In the genomic region with DNA sequence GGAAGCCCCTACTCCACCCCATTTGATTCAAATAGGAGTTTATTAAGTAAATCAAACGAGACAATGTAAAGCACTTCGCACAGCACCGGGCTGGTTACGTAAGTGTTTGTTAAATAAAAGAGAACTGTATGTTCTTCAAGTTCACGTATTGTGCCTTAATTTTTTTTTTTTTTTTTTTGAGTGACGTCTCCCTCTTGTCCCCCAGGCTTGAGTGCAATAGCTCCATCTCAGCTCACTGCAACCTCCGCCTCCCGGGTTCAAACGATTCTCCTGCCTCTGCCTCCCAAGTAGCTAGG, we compare ENCODE assay signal across 1 cellular context.
TF ChIP-seq lines count a peak whose summit lies in the region.

No MANE protein-coding gene starts in this region.

TF ChIP-seq in GM12878, 131 proteins besides CTCF, POLR2A, EP300 and RAD21:
- TF ChIP-seq, protein P1, sequence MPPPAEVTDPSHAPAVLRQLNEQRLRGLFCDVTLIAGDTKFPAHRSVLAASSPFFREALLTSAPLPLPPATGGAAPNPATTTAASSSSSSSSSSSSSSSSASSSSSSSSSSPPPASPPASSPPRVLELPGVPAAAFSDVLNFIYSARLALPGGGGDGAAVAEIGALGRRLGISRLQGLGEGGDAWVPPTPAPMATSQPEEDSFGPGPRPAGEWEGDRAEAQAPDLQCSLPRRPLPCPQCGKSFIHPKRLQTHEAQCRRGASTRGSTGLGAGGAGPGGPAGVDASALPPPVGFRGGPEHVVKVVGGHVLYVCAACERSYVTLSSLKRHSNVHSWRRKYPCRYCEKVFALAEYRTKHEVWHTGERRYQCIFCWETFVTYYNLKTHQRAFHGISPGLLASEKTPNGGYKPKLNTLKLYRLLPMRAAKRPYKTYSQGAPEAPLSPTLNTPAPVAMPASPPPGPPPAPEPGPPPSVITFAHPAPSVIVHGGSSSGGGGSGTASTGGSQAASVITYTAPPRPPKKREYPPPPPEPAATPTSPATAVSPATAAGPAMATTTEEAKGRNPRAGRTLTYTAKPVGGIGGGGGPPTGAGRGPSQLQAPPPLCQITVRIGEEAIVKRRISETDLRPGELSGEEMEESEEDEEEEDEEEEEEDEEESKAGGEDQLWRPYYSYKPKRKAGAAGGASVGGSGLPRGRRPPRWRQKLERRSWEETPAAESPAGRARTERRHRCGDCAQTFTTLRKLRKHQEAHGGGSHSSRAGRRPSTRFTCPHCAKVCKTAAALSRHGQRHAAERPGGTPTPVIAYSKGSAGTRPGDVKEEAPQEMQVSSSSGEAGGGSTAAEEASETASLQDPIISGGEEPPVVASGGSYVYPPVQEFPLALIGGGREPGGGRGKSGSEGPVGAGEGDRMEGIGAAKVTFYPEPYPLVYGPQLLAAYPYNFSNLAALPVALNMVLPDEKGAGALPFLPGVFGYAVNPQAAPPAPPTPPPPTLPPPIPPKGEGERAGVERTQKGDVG (CRISPR knock-in tag; IDR thresholded peaks at IDR 0.05), result no peak
- 0 out of 2 replicates have a peak, but pooled peaks have one; percentile 11 for TF ChIP-seq ZNF384 (IDR thresholded peaks at IDR 0.05; ENCODE audit: borderline replicate concordance, low read depth, low read length)
- TF ChIP-seq, protein P2, sequence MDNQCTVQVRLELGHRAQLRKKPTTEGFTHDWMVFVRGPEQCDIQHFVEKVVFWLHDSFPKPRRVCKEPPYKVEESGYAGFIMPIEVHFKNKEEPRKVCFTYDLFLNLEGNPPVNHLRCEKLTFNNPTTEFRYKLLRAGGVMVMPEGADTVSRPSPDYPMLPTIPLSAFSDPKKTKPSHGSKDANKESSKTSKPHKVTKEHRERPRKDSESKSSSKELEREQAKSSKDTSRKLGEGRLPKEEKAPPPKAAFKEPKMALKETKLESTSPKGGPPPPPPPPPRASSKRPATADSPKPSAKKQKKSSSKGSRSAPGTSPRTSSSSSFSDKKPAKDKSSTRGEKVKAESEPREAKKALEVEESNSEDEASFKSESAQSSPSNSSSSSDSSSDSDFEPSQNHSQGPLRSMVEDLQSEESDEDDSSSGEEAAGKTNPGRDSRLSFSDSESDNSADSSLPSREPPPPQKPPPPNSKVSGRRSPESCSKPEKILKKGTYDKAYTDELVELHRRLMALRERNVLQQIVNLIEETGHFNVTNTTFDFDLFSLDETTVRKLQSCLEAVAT (IDR thresholded peaks at IDR 0.05), result peak; percentile 59
